In the genomic region with DNA sequence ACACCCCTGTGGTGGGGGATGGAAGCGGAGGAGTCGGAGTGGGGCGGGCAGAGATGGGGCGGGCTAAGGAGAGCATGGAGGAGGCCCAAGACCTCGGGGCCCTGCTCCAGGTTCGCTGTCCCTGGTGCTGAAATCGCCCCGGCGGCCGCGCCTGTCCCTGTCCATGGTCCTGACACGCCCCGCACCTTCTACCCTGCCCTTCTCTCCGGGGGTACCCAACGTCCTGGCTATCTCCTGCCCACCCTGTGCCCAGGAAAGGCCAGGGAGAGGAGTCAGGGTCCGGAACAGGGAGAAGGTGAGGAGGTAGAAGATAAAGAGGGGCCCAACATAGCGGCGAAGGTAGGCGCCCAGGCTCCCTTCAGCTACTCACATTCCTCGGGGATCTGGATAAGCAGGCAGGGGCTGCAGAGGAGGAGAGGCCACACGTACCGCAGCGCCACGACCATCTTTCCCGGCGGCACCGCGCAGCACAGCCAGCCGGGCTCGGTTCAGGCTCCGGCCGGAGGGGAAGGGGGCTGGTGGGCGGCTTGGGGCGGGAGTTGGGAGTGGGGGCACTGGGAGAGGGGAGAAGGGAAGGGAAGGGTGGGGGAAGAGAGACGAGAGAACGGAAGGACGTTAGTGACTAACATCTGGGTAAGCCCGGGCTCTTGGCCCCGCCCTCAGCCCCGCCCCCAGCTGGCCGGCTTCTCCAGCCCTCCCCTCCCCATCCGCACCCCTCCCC, we compare ENCODE assay signal across 6 cellular contexts. TPM values are rescaled to one million over a fixed set of nuclear protein-coding genes. Genes with fewer than 3 reads are reported as not detected.
DNase-seq lines count a peak whose midpoint lies in the region; ATAC-seq and TF ChIP-seq lines count a peak whose summit lies in the region.

No MANE protein-coding gene starts in this region.

- TF ChIP-seq CTCF in Calu3 (IDR thresholded peaks at IDR 0.05; ENCODE audit: unreplicated experiment) (no peak), osteocyte (IDR thresholded peaks at IDR 0.05) (no peak)

- peaks cover 5% of the 10 kb centered on the region for H3K36me3 Mint-ChIP-seq in Calu3 (ENCODE audit: insufficient read depth, unreplicated experiment)
- H3K36me3 Mint-ChIP-seq in osteocyte (ENCODE audit: unreplicated experiment) = no peaks in the 10 kb centered on the region

- intact Hi-C loops in Calu3 (cut with micrococcal nuclease; ENCODE audit: unreplicated experiment) = no loop called here

- ATAC-seq in HG03135 (IDR thresholded peaks at IDR 0.05; ENCODE audit: unreplicated experiment) = no peak

- no peaks in the 10 kb centered on the region for H3K27me3 Mint-ChIP-seq in Calu3 (ENCODE audit: unreplicated experiment)
- no peaks in the 10 kb centered on the region for H3K27me3 Mint-ChIP-seq in osteocyte (ENCODE audit: unreplicated experiment)

- CTCF ChIA-PET in Calu3 (lab: Charles Lee) = no interaction called here

- H3K27ac Mint-ChIP-seq in Calu3 (ENCODE audit: unreplicated experiment) (no peak overlapping the region), osteocyte (ENCODE audit: unreplicated experiment) (no peak overlapping the region)

- H3K4me3 Mint-ChIP-seq in Calu3 (ENCODE audit: low read depth, unreplicated experiment) = no peak overlapping the region
- H3K4me3 Mint-ChIP-seq in osteocyte (ENCODE audit: unreplicated experiment) = no peak overlapping the region

- DNase-seq in Calu3 (peak; percentile 68), RPMI8226 (peak; percentile 61), osteocyte (ENCODE audit: extremely low spot score, unreplicated experiment) (peak; percentile 88), NCI-H2029 treated with DMSO at 0.1 percent for 48 hours (lab: John Stamatoyannopoulos, UW) (no peak)
- DNase-seq in central memory CD4-positive, alpha-beta T cell = peak; percentile 50

- H3K9me3 Mint-ChIP-seq in Calu3 (ENCODE audit: low read depth, unreplicated experiment) (no peaks in the 10 kb centered on the region), osteocyte (ENCODE audit: unreplicated experiment) (peaks cover 6% of the 10 kb centered on the region)

- peaks cover 9% of the 10 kb centered on the region for H3K4me1 Mint-ChIP-seq in Calu3 (ENCODE audit: low read depth, unreplicated experiment)
- H3K4me1 Mint-ChIP-seq in osteocyte (ENCODE audit: unreplicated experiment) = peaks cover 10% of the 10 kb centered on the region

- BruUV-seq in Calu3 (replicated peaks; lab: Mats Ljungman, UMichigan) = no TSS peak

RNA-seq across cellular contexts. Expression of a gene that starts 10.4 kb away (rescaled TPM):
- total RNA-seq in Calu3 (2022) = 14.2 and 16.1 TPM in 2 replicates
- total RNA-seq in osteocyte = 13.0 and 16.6 TPM in 2 replicates

RNA-seq across cellular contexts. Expression of a gene that starts 28.9 kb away (rescaled TPM):
- total RNA-seq in Calu3 (2022) = not detected in 2 replicates
- not detected in 2 replicates for total RNA-seq in osteocyte

RNA-seq across cellular contexts. Expression of a gene that starts 45.2 kb away (rescaled TPM):
- 0.59 and 0.76 TPM in 2 replicates for total RNA-seq in Calu3 (2022)
- 23.9 and 26.6 TPM in 2 replicates for total RNA-seq in osteocyte

RNA-seq across cellular contexts. Expression of a gene that starts 50.5 kb away (rescaled TPM):
- 2.6 and 3.8 TPM in 2 replicates for total RNA-seq in Calu3 (2022)
- 4.9 and 5.3 TPM in 2 replicates for total RNA-seq in osteocyte

RNA-seq across cellular contexts. Expression of a gene that starts 59.3 kb away (rescaled TPM):
- total RNA-seq in Calu3 (2022) (132 and 139 TPM in 2 replicates), osteocyte (94.1 and 96.6 TPM in 2 replicates)

Comparison
In these comparisons a context has a peak if more than half of its experiments do, and no peak if none do; other contexts are left out.
1. RNA of a gene that starts 45.2 kb away (total RNA-seq): 23.9 to 26.6 TPM in osteocyte; 0.59 to 0.76 TPM in Calu3; every median in the first group is over 10 times any median in the second.